ENCODE assay signal across 7 cellular contexts in genomic region chr2:127884436-127884835, GRCh38. TPM values are rescaled to one million over a fixed set of nuclear protein-coding genes. Genes with fewer than 3 reads are reported as not detected.
DNase-seq lines count a peak whose midpoint lies in the region; ATAC-seq and TF ChIP-seq lines count a peak whose summit lies in the region.

No MANE protein-coding gene starts in this region.

- no peak overlapping the region for H3K27ac ChIP-seq in iPS DF 6.9 (ENCODE audit: low read length)
- peak overlapping the region; percentile 3 to 96 (median 93) for H3K27ac ChIP-seq in stomach

- TF ChIP-seq CTCF in HFFc6 (IDR thresholded peaks at IDR 0.05) (no peak), stomach (IDR thresholded peaks at IDR 0.05) (no peak)

- no peaks in the 10 kb centered on the region for H3K27me3 ChIP-seq in iPS DF 6.9 (ENCODE audit: control insufficient read depth, insufficient read depth, low read length)
- H3K27me3 ChIP-seq in stomach, result no peaks in the 10 kb centered on the region

- ATAC-seq in activated CD8-positive, alpha-beta T cell treated with anti-CD3 and anti-CD28 coated beads, Interleukin-2, amount 10 ng/mL, durations not matched to agents 7 days and 5 days, result no peak

- CTCF ChIA-PET in activated CD8-positive, alpha-beta T cell treated with anti-CD3 and anti-CD28 coated beads, Interleukin-2, amount 10 ng/mL, durations not matched to agents 7 days and 5 days (lab: Charles Lee), result interaction anchor here (1.2 kb wide), 1 partner anchor 9 kb away, joined by 4 read pairs; no protein-coding TSS in a partner anchor

- H3K27me3 Mint-ChIP-seq in HFFc6 (ENCODE audit: insufficient read depth), result peaks cover 3% of the 10 kb centered on the region; the same call in 1 of the 2 replicates
- no peaks in the 10 kb centered on the region for H3K27me3 Mint-ChIP-seq in activated CD8-positive, alpha-beta T cell treated with anti-CD3 and anti-CD28 coated beads, Interleukin-2, amount 10 ng/mL, durations not matched to agents 7 days and 5 days (ENCODE audit: low read depth)

- H3K4me1 ChIP-seq in iPS DF 6.9 (ENCODE audit: control insufficient read depth, insufficient read depth, low read length), result no peaks in the 10 kb centered on the region
- peaks cover 25 to 69% (median 46%) of the 10 kb centered on the region in 4 donors for H3K4me1 ChIP-seq in stomach

- intact Hi-C loops in stomach (cut with DNase I; ENCODE audit: low total_unique reads), result no loop called here

- peaks cover 32% of the 10 kb centered on the region for H3K36me3 Mint-ChIP-seq in HFFc6 (ENCODE audit: low read depth)
- H3K36me3 Mint-ChIP-seq in activated CD8-positive, alpha-beta T cell treated with anti-CD3 and anti-CD28 coated beads, Interleukin-2, amount 10 ng/mL, durations not matched to agents 7 days and 5 days (ENCODE audit: low read depth), result peaks cover 43% of the 10 kb centered on the region

- H3K36me3 ChIP-seq in iPS DF 6.9 (ENCODE audit: control insufficient read depth, insufficient read depth, low read length), result peaks cover 4% of the 10 kb centered on the region; the same call in 1 of the 2 replicates
- peaks cover 6 to 45% (median 37%) of the 10 kb centered on the region in 4 donors for H3K36me3 ChIP-seq in stomach

- H3K4me3 ChIP-seq in iPS DF 6.9 (ENCODE audit: low read length) (peak overlapping the region; percentile 54; the same call in 1 of the 2 replicates), stomach (peak overlapping the region; percentile 59 to 70 (median 64))

- H3K4me3 Mint-ChIP-seq in HFFc6, result peak overlapping the region; percentile 95
- H3K4me3 Mint-ChIP-seq in activated CD8-positive, alpha-beta T cell treated with anti-CD3 and anti-CD28 coated beads, Interleukin-2, amount 10 ng/mL, durations not matched to agents 7 days and 5 days, result peak overlapping the region; percentile 92

- no peaks in the 10 kb centered on the region for H3K9me3 ChIP-seq in iPS DF 6.9 (ENCODE audit: control insufficient read depth, insufficient read depth, low read length)
- no peaks in the 10 kb centered on the region for H3K9me3 ChIP-seq in stomach

- no peak for TF ChIP-seq POLR2A in stomach (IDR thresholded peaks at IDR 0.05)

- POLR2A ChIA-PET in activated CD8-positive, alpha-beta T cell treated with anti-CD3 and anti-CD28 coated beads, Interleukin-2, amount 10 ng/mL, durations not matched to agents 7 days and 5 days (lab: Charles Lee), result interaction anchor here (1.0 kb wide), 1 partner anchor 144 kb away, joined by 3 read pairs; the partner anchor contains the start of gene SAP130

- DNase-seq in HFFc6 (peak; percentile 61), iPS DF 6.9 (ENCODE audit: low read depth, low spot score) (no peak), stomach (no peak), NCI-H1930 (lab: John Stamatoyannopoulos, UW) (no peak), COLO668 (lab: John Stamatoyannopoulos, UW; ENCODE audit: unreplicated experiment) (no peak), activated gamma-delta T cell treated with Interleukin-2 at 50 U/mL for 16 hours (no peak)
- no peak for DNase-seq in activated CD8-positive, alpha-beta T cell treated with anti-CD3 and anti-CD28 coated beads, Interleukin-2, amount 10 ng/mL, durations not matched to agents 7 days and 5 days

- WGBS in iPS DF 6.9 (ENCODE audit: insufficient coverage, insufficient read length), result no CpG with 5 or more reads among the region's 10 CpGs
- WGBS in stomach, 5 donors, result 13 to 21% (median 15%) methylated on average over 10 of the region's 10 CpGs

- no peak for TF ChIP-seq EP300 in stomach (IDR thresholded peaks at IDR 0.05)

- peaks cover 35% of the 10 kb centered on the region for H3K4me1 Mint-ChIP-seq in HFFc6 (ENCODE audit: low read depth)
- peaks cover 46% of the 10 kb centered on the region for H3K4me1 Mint-ChIP-seq in activated CD8-positive, alpha-beta T cell treated with anti-CD3 and anti-CD28 coated beads, Interleukin-2, amount 10 ng/mL, durations not matched to agents 7 days and 5 days (ENCODE audit: low read depth)

- H3K9me3 Mint-ChIP-seq in HFFc6, result no peaks in the 10 kb centered on the region
- no peaks in the 10 kb centered on the region for H3K9me3 Mint-ChIP-seq in activated CD8-positive, alpha-beta T cell treated with anti-CD3 and anti-CD28 coated beads, Interleukin-2, amount 10 ng/mL, durations not matched to agents 7 days and 5 days (ENCODE audit: insufficient read depth)

- H3K27ac Mint-ChIP-seq in HFFc6, result peak overlapping the region; percentile 96
- H3K27ac Mint-ChIP-seq in activated CD8-positive, alpha-beta T cell treated with anti-CD3 and anti-CD28 coated beads, Interleukin-2, amount 10 ng/mL, durations not matched to agents 7 days and 5 days, result peak overlapping the region; percentile 88

RNA-seq across cellular contexts. Expression of gene AMMECR1L, which starts 1.3 kb away (rescaled TPM):
- total RNA-seq in HFFc6 (2021; fragmentation: NEBNext Ultra II Directional; extraction: Animal tissue kit (Norgen Biotek cat#: 25700)), result 10 to 100 TPM; 13.9 to 18.2 (median 14.8) TPM
- 10 to 100 TPM; 14.5 to 15.0 TPM for total RNA-seq in activated CD8-positive, alpha-beta T cell treated with anti-CD3 and anti-CD28 coated beads, Interleukin-2, amount 10 ng/mL, durations not matched to agents 7 days and 5 days
- 10 to 100 TPM in 3 of 5 donors, 1 to 10 TPM in 2; 1.4 to 19.8 (median 14.3) TPM for total RNA-seq in stomach
- 1 to 10 TPM; 5.7 to 6.7 (median 6.4) TPM for polyA plus RNA-seq in stomach

RNA-seq across cellular contexts. Expression of gene POLR2D, which starts 26.5 kb away (rescaled TPM):
- total RNA-seq in HFFc6 (2021; fragmentation: NEBNext Ultra II Directional; extraction: Animal tissue kit (Norgen Biotek cat#: 25700)), result 10 to 100 TPM; 36.4 to 46.8 (median 41.5) TPM
- total RNA-seq in activated CD8-positive, alpha-beta T cell treated with anti-CD3 and anti-CD28 coated beads, Interleukin-2, amount 10 ng/mL, durations not matched to agents 7 days and 5 days, result 10 to 100 TPM; 51.1 to 52.5 TPM
- 10 to 100 TPM in 2 of 5 donors, 1 to 10 TPM in 3; 3.5 to 20.1 (median 8.7) TPM for total RNA-seq in stomach
- polyA plus RNA-seq in stomach, result 10 to 100 TPM in 1 of 3 donors, 1 to 10 TPM in 2; 6.3 to 10.5 (median 7.9) TPM
